10 cellular contexts compared by ENCODE assay signal in genomic region chr18:23225518-23225917, GRCh38.
A peak's percentile ranks its signal among the peaks of the same experiment; 100 is the strongest.
DNase-seq lines count a peak whose midpoint lies in the region; ATAC-seq and TF ChIP-seq lines count a peak whose summit lies in the region.
"Had no signal": no experiment of that assay in that cellular context is flagged by ENCODE, and none has a peak within 500 bp of the region (broad histone marks: within the 10 kb centered on the region; RNA-seq: fewer than 3 reads in every experiment).

No MANE protein-coding gene starts in this region.

- H3K36me3 Mint-ChIP-seq in stimulated activated naive CD8-positive, alpha-beta T cell treated with anti-CD3 and anti-CD28 coated beads, Interleukin-15, Interleukin-2, amounts not matched to agents 100 ng/mL and 50 ng/mL, for 24 hours (ENCODE audit: low read depth), result peaks cover 10% of the 10 kb centered on the region
- H3K36me3 Mint-ChIP-seq in chondrocyte (ENCODE audit: low read depth) (peaks cover 5% of the 10 kb centered on the region), mesothelial cell of epicardium (peaks cover 7% of the 10 kb centered on the region)
- H3K36me3 Mint-ChIP-seq: CD4-positive, CD25-positive, alpha-beta regulatory T cell had no signal

- DNase-seq in stimulated activated naive CD8-positive, alpha-beta T cell treated with anti-CD3 and anti-CD28 coated beads, Interleukin-15, Interleukin-2, amounts not matched to agents 100 U/mL and 50 U/mL, for 24 hours, result no peak
- DNase-seq in chondrocyte (ENCODE audit: low spot score), result no peak
- no peak for DNase-seq in mesothelial cell of epicardium (ENCODE audit: low spot score in 2 of 2, unreplicated experiment in 2 of 2)
- DNase-seq in kidney tubule cell (ENCODE audit: low spot score), result no peak
- DNase-seq in kidney glomerular epithelial cell (lab: John Stamatoyannopoulos, UW), result no peak
- DNase-seq: activated T-cell treated with anti-CD3 and anti-CD28 coated beads, Interleukin-2, amount 50 U/mL, for 48 hours; CD4-positive, CD25-positive, alpha-beta regulatory T cell had no signal

- peaks cover 54% of the 10 kb centered on the region for H3K4me1 Mint-ChIP-seq in stimulated activated naive CD8-positive, alpha-beta T cell treated with anti-CD3 and anti-CD28 coated beads, Interleukin-15, Interleukin-2, amounts not matched to agents 100 ng/mL and 50 ng/mL, for 24 hours (ENCODE audit: low read depth)
- peaks cover 55% of the 10 kb centered on the region for H3K4me1 Mint-ChIP-seq in chondrocyte (ENCODE audit: low read depth)
- peaks cover 38% of the 10 kb centered on the region for H3K4me1 Mint-ChIP-seq in mesothelial cell of epicardium

- H3K4me3 Mint-ChIP-seq in stimulated activated naive CD8-positive, alpha-beta T cell treated with anti-CD3 and anti-CD28 coated beads, Interleukin-15, Interleukin-2, amounts not matched to agents 100 ng/mL and 50 ng/mL, for 24 hours, result peak overlapping the region; percentile 53
- H3K4me3 Mint-ChIP-seq in chondrocyte (ENCODE audit: unreplicated experiment) (no peak overlapping the region), mesothelial cell of epicardium (no peak overlapping the region)
- H3K4me3 Mint-ChIP-seq: CD4-positive, CD25-positive, alpha-beta regulatory T cell had no signal

- no peaks in the 10 kb centered on the region for H3K9me3 Mint-ChIP-seq in stimulated activated naive CD8-positive, alpha-beta T cell treated with anti-CD3 and anti-CD28 coated beads, Interleukin-15, Interleukin-2, amounts not matched to agents 100 ng/mL and 50 ng/mL, for 24 hours
- H3K9me3 Mint-ChIP-seq in chondrocyte (ENCODE audit: low read depth) (no peaks in the 10 kb centered on the region), mesothelial cell of epicardium (no peaks in the 10 kb centered on the region)
- H3K9me3 Mint-ChIP-seq: CD4-positive, CD25-positive, alpha-beta regulatory T cell had no signal

- no peak for ATAC-seq in stimulated activated naive CD8-positive, alpha-beta T cell treated with anti-CD3 and anti-CD28 coated beads, Interleukin-15, Interleukin-2, amounts not matched to agents 100 U/mL and 50 U/mL, for 24 hours
- ATAC-seq in GM19463 (IDR thresholded peaks at IDR 0.05; ENCODE audit: unreplicated experiment), result no peak
- no peak for ATAC-seq in HG02852 (IDR thresholded peaks at IDR 0.05; ENCODE audit: unreplicated experiment)

- peak overlapping the region; percentile 76 for H3K27ac Mint-ChIP-seq in stimulated activated naive CD8-positive, alpha-beta T cell treated with anti-CD3 and anti-CD28 coated beads, Interleukin-15, Interleukin-2, amounts not matched to agents 100 ng/mL and 50 ng/mL, for 24 hours
- H3K27ac Mint-ChIP-seq in chondrocyte (ENCODE audit: unreplicated experiment) (peak overlapping the region; percentile 87), mesothelial cell of epicardium (peak overlapping the region; percentile 85)

- no peaks in the 10 kb centered on the region for H3K27me3 Mint-ChIP-seq in stimulated activated naive CD8-positive, alpha-beta T cell treated with anti-CD3 and anti-CD28 coated beads, Interleukin-15, Interleukin-2, amounts not matched to agents 100 ng/mL and 50 ng/mL, for 24 hours
- H3K27me3 Mint-ChIP-seq in chondrocyte (ENCODE audit: low read depth) (no peaks in the 10 kb centered on the region), mesothelial cell of epicardium (ENCODE audit: low read depth) (no peaks in the 10 kb centered on the region)
- H3K27me3 Mint-ChIP-seq: CD4-positive, CD25-positive, alpha-beta regulatory T cell had no signal

- no peak for TF ChIP-seq CTCF in chondrocyte (IDR thresholded peaks at IDR 0.05)
- no peak for TF ChIP-seq CTCF in mesothelial cell of epicardium (IDR thresholded peaks at IDR 0.05; ENCODE audit: unreplicated experiment)
